In the genomic region with DNA sequence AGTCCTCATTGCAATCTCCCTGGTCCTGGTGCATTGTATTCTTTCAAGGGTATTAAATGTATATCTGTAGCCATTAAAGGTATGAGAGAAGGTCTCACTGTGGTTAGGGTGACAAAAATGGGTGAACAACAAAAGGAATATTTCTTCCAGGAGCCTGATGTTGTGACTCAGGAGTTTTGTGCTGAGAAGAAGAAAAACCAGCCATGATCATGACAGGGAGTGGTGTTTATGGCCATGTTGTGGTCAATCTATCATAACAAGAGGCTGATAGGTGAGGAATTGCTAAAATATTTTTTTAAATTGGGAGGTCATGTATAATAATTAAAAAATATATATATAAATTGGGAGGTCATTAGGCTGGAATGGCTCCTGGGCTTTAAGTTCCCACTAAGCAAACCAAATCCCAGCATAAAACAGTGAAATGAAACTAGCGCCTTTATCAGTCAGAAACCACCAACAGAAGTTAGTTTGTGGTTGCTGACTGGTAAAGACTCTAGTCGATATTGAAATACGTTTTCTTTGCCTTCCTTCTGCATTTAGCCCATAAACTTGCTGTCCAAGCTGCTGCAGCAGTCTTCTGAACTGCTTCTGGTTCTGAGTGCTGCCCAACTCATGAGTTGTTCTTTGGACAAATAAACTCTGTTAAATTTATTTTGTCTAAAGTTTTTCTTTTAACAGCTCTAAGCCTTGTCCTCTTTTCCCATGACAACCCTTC, we compare ENCODE assay signal across 18 cellular contexts.
DNase-seq lines count a peak whose midpoint lies in the region; ATAC-seq, FAIRE-seq and TF ChIP-seq lines count a peak whose summit lies in the region.
"Had no signal": no experiment of that assay in that cellular context is flagged by ENCODE, and none has a peak within 500 bp of the region (broad histone marks: within the 10 kb centered on the region; RNA-seq: fewer than 3 reads in every experiment).

No MANE protein-coding gene starts in this region.

- TF ChIP-seq CTCF in kidney (IDR thresholded peaks at IDR 0.05; ENCODE audit: borderline replicate concordance, extremely low read depth, insufficient read depth): no peak

- H3K9ac ChIP-seq in SK-N-MC (ENCODE audit: insufficient read length) (no peak overlapping the region), kidney (ENCODE audit: low read length in 2 of 2) (no peak overlapping the region)

- H3K27ac ChIP-seq in SK-N-MC: peak overlapping the region; percentile 42; the same call in 1 of the 2 replicates
- H3K27ac ChIP-seq in kidney (ENCODE audit: low read depth in 2 of 2, low read length in 2 of 2): no peak overlapping the region
- H3K27ac ChIP-seq: right lobe of liver had no signal

- H3K36me3 ChIP-seq in SK-N-MC (ENCODE audit: insufficient read depth, low read length) (no peaks in the 10 kb centered on the region), kidney (ENCODE audit: control insufficient read depth in 1 of 2, insufficient read depth in 2 of 2, low read length in 2 of 2) (no peaks in the 10 kb centered on the region)
- H3K36me3 ChIP-seq: right lobe of liver, thoracic aorta had no signal

- H3K4me1 Mint-ChIP-seq in central memory CD8-positive, alpha-beta T cell: peaks cover 59% of the 10 kb centered on the region

- peaks cover 4% of the 10 kb centered on the region for H3K36me3 Mint-ChIP-seq in central memory CD8-positive, alpha-beta T cell (ENCODE audit: insufficient read depth)

- DNase-seq in CMK (ENCODE audit: low read depth) (peak; percentile 66), SK-N-MC (ENCODE audit: low read depth, low spot score) (no peak), kidney (no peak), NCI-H82 (lab: John Stamatoyannopoulos, UW) (no peak), ecto neural progenitor cell (ENCODE audit: low spot score) (no peak)
- DNase-seq in Jurkat, Clone E6-1 (ENCODE audit: low read depth, low spot score): peak; percentile 67
- no peak for DNase-seq in central memory CD8-positive, alpha-beta T cell (ENCODE audit: low spot score in 2 of 2)
- DNase-seq: activated CD4-positive, CD25-positive, alpha-beta regulatory T cell treated with anti-CD3 and anti-CD28 coated beads, Interleukin-2, amount 50 U/mL, for 72 hours; activated T-cell treated with anti-CD3 and anti-CD28 coated beads, Interleukin-2, amount 50 U/mL, for 24 hours; central memory CD4-positive, alpha-beta T cell; mucosa of descending colon; NCI-H1417; NCI-H2171 treated with DMSO at 0.1 percent for 48 hours; NCI-H774; nucleus accumbens; right lobe of liver had no signal

- ATAC-seq in central memory CD8-positive, alpha-beta T cell (replicated peaks; ENCODE audit: extremely low read depth, poor library complexity, severe bottlenecking): peak; percentile 41
- no peak for ATAC-seq in HG03097 (IDR thresholded peaks at IDR 0.05; ENCODE audit: low FRiP score, unreplicated experiment)
- ATAC-seq: mucosa of descending colon had no signal

- no peaks in the 10 kb centered on the region for H3K9me3 Mint-ChIP-seq in central memory CD8-positive, alpha-beta T cell
- H3K9me3 Mint-ChIP-seq: activated T-cell treated with anti-CD3 and anti-CD28 coated beads, Interleukin-2, amount 50 U/mL, for 24 hours had no signal

- H3K4me3 ChIP-seq in Jurkat, Clone E6-1 (ENCODE audit: low read length): no peak overlapping the region; the same call in 1 of the 2 replicates
- H3K4me3 ChIP-seq in SK-N-MC (no peak overlapping the region), kidney (ENCODE audit: low read length in 2 of 2) (no peak overlapping the region)
- H3K4me3 ChIP-seq: mucosa of descending colon, right lobe of liver, thoracic aorta had no signal

- peak overlapping the region; percentile 39 for H3K4me3 Mint-ChIP-seq in central memory CD8-positive, alpha-beta T cell
- H3K4me3 Mint-ChIP-seq: activated T-cell treated with anti-CD3 and anti-CD28 coated beads, Interleukin-2, amount 50 U/mL, for 24 hours had no signal

- intact Hi-C loops in kidney (cut with DNase I): no loop called here

- H3K4me1 ChIP-seq in kidney (ENCODE audit: control insufficient read depth in 1 of 2, insufficient read depth in 1 of 2, low read depth in 1 of 2, low read length in 2 of 2): peaks cover 0 to 3% of the 10 kb centered on the region in 2 donors

- H3K27me3 Mint-ChIP-seq in central memory CD8-positive, alpha-beta T cell: no peaks in the 10 kb centered on the region
- H3K27me3 Mint-ChIP-seq: activated T-cell treated with anti-CD3 and anti-CD28 coated beads, Interleukin-2, amount 50 U/mL, for 24 hours had no signal

- H3K9me3 ChIP-seq in SK-N-MC (ENCODE audit: low read depth, low read length): no peaks in the 10 kb centered on the region
- H3K9me3 ChIP-seq in kidney (ENCODE audit: control insufficient read depth in 1 of 2, low read length in 2 of 2): no peaks in the 10 kb centered on the region
- H3K9me3 ChIP-seq: mucosa of descending colon, right lobe of liver, thoracic aorta had no signal

- H3K27ac Mint-ChIP-seq in central memory CD8-positive, alpha-beta T cell (ENCODE audit: low read depth): peak overlapping the region; percentile 33
- H3K27ac Mint-ChIP-seq: activated T-cell treated with anti-CD3 and anti-CD28 coated beads, Interleukin-2, amount 50 U/mL, for 24 hours had no signal

- no peak for FAIRE-seq in kidney (lab: Jason Lieb, UNC)

Comparison
In these comparisons a context has a peak if more than half of its experiments do, and no peak if none do; other contexts are left out.
1. DNase-seq: peak in CMK (single experiment) and Jurkat, Clone E6-1 (single experiment); none in SK-N-MC (single experiment), central memory CD8-positive, alpha-beta T cell (0 of 2), kidney (single experiment), NCI-H82 (single experiment) and ecto neural progenitor cell (single experiment).